In genomic region chr20:46945465-46945864, GRCh38 we compare ENCODE assay signal across 21 cellular contexts. TPM values are rescaled to one million over a fixed set of nuclear protein-coding genes. Genes with fewer than 3 reads are reported as not detected.
DNase-seq lines count a peak whose midpoint lies in the region; ATAC-seq, FAIRE-seq and TF ChIP-seq lines count a peak whose summit lies in the region.
"Had no signal": no experiment of that assay in that cellular context is flagged by ENCODE, and none has a peak within 500 bp of the region (broad histone marks: within the 10 kb centered on the region; RNA-seq: fewer than 3 reads in every experiment).

No MANE protein-coding gene starts in this region.

- no peaks in the 10 kb centered on the region for H3F3A ChIP-seq in smooth muscle cell (ENCODE audit: low read depth)

- FAIRE-seq in K562 (lab: Jason Lieb, UNC) = no peak
- FAIRE-seq: GM12892 had no signal

- no peak for TF ChIP-seq RAD21 in K562 (CRISPR knock-in tag; conservative IDR thresholded peaks at IDR 0.05 in 1 of 2, IDR thresholded peaks at IDR 0.05 in 1 of 2)

- intact Hi-C loops in K562 (cut with micrococcal nuclease) = no loop called here
- intact Hi-C loops in head of caudate nucleus (cut with DNase I) = no loop called here

- H3K79me2 ChIP-seq in K562 (ENCODE audit: control insufficient read depth, insufficient read depth, low read length) = no peaks in the 10 kb centered on the region
- H3K79me2 ChIP-seq in smooth muscle cell (ENCODE audit: low read depth) = no peaks in the 10 kb centered on the region

- H3K9ac ChIP-seq in K562 (ENCODE audit: insufficient read depth in 1 of 2, low read depth in 2 of 2, low read length in 2 of 2) (no peak overlapping the region), smooth muscle cell (ENCODE audit: low read depth) (no peak overlapping the region)

- TF ChIP-seq CTCF in HEK293 (tag by site-specific recombination; IDR thresholded peaks at IDR 0.05) = no peak
- TF ChIP-seq CTCF in K562 (IDR thresholded peaks at IDR 0.05 in 2 of 3, conservative IDR thresholded peaks at IDR 0.05 in 1 of 3; ENCODE audit: insufficient read depth in 2 of 3, low read depth in 1 of 3, low read length in 3 of 3) = no peak
- no peak for TF ChIP-seq CTCF in smooth muscle cell (IDR thresholded peaks at IDR 0.05; ENCODE audit: borderline replicate concordance, insufficient read depth, poor library complexity, severe bottlenecking)

- H3K4me1 ChIP-seq in HEK293 (ENCODE audit: control insufficient read depth, insufficient read depth, low read length) = no peaks in the 10 kb centered on the region
- no peaks in the 10 kb centered on the region for H3K4me1 ChIP-seq in K562 (replicated peaks in 1 of 2; ENCODE audit: control insufficient read depth in 2 of 2, insufficient read depth in 2 of 2, low read length in 2 of 2)
- H3K4me1 ChIP-seq in smooth muscle cell (ENCODE audit: low read depth) = peaks cover 4% of the 10 kb centered on the region
- H3K4me1 ChIP-seq: adrenal gland, right atrium auricular region had no signal

- H3K27me3 ChIP-seq in K562 (ENCODE audit: control insufficient read depth in 2 of 2, insufficient read depth in 2 of 2, low read length in 2 of 2) = peaks cover 12 to 46% of the 10 kb centered on the region in 2 experiments; a peak in 4 of 5 replicates
- no peaks in the 10 kb centered on the region for H3K27me3 ChIP-seq in smooth muscle cell (ENCODE audit: low read depth)
- H3K27me3 ChIP-seq: adrenal gland, right atrium auricular region had no signal

- H3K36me3 ChIP-seq in HEK293 (ENCODE audit: control insufficient read depth in 2 of 2, insufficient read depth in 1 of 2, low read length in 2 of 2) (no peaks in the 10 kb centered on the region), K562 (ENCODE audit: control insufficient read depth, insufficient read depth, low read length) (no peaks in the 10 kb centered on the region), smooth muscle cell (ENCODE audit: low read depth) (no peaks in the 10 kb centered on the region)
- H3K36me3 ChIP-seq: adrenal gland, right atrium auricular region had no signal

- BruUV-seq in K562 (replicated peaks; lab: Mats Ljungman, UMichigan) = no TSS peak

- no peaks in the 10 kb centered on the region for H3K9me1 ChIP-seq in K562 (ENCODE audit: control insufficient read depth, insufficient read depth, low read length)

- whole genome bisulfite sequencing in K562 (ENCODE audit: insufficient coverage, low coverage, missing lambda C conversion rate) = 12% methylated on average over 9 of the region's 9 CpGs
- 20% methylated on average over 9 of the region's 9 CpGs for WGBS in smooth muscle cell (ENCODE audit: low lambda C conversion rate)

- TF ChIP-seq POLR2A in K562 (conservative IDR thresholded peaks at IDR 0.05) = no peak

- no peak overlapping the region for H3K4me3 ChIP-seq in HEK293 (ENCODE audit: low read depth, low read length)
- H3K4me3 ChIP-seq in K562 = no peak overlapping the region
- H3K4me3 ChIP-seq in smooth muscle cell = no peak overlapping the region
- H3K4me3 ChIP-seq: adrenal gland, mucosa of descending colon, right atrium auricular region had no signal

- POLR2A ChIA-PET in HEK293 (lab: Yijun Ruan, JAX) (no interaction called here), K562 (lab: Yijun Ruan, JAX) (no interaction called here)

- H4K20me1 ChIP-seq in K562 (replicated peaks; ENCODE audit: control insufficient read depth, insufficient read depth, low read length) (0 out of 2 replicates have a peak, but pooled peaks cover 12% of the 10 kb centered on the region), smooth muscle cell (ENCODE audit: low read depth) (no peaks in the 10 kb centered on the region)

- DNase-seq in K562 (ENCODE audit: extremely low read depth in 1 of 4, low spot score in 3 of 4) (no peak), iPS-NIHi7 (ENCODE audit: extremely low spot score) (peak; percentile 52), smooth muscle cell (lab: John Stamatoyannopoulos, UW; ENCODE audit: unreplicated experiment) (no peak), head of caudate nucleus (no peak), superior temporal gyrus (ENCODE audit: extremely low spot score) (no peak)
- DNase-seq: activated CD4-positive, alpha-beta T cell treated with anti-CD3 and anti-CD28 coated beads, Interleukin-2, amount 10 ng/mL, durations not matched to agents 24 days and 14 days; activated CD8-positive, alpha-beta memory T cell treated with anti-CD3 and anti-CD28 coated beads, Interleukin-2, amount 50 U/mL, for 4 hours; activated gamma-delta T cell; adrenal gland; caudate nucleus; hypothalamus; left cardiac atrium; mucosa of descending colon; NCI-H1694; NCI-H226; nucleus accumbens; stimulated activated naive CD8-positive, alpha-beta T cell treated with anti-CD3 and anti-CD28 coated beads, Interleukin-15, amount 100 ng/mL, for 72 hours had no signal

- no peak for TF ChIP-seq EP300 in K562 (IDR thresholded peaks at IDR 0.05; ENCODE audit: low read length)

- H3K9me3 ChIP-seq in HEK293 (ENCODE audit: control insufficient read depth, insufficient read depth, low read depth, low read length) (no peaks in the 10 kb centered on the region), K562 (replicated peaks; ENCODE audit: control insufficient read depth, insufficient read depth, low read depth, low read length) (no peaks in the 10 kb centered on the region), smooth muscle cell (replicated peaks; ENCODE audit: low read depth) (no peaks in the 10 kb centered on the region)
- H3K9me3 ChIP-seq: adrenal gland, mucosa of descending colon, right atrium auricular region had no signal

- in situ Hi-C loops in K562 (cut with MboI) = no loop called here

- no peak overlapping the region for H3K4me2 ChIP-seq in K562 (ENCODE audit: insufficient read depth, low read length)
- no peak overlapping the region for H3K4me2 ChIP-seq in smooth muscle cell

- CTCF ChIA-PET in HEK293 (lab: Yijun Ruan, JAX) = no interaction called here
- CTCF ChIA-PET in K562 (lab: Yijun Ruan, JAX; ENCODE audit: low intra/inter-chr PET ratio) = no interaction called here

- no peak overlapping the region for H3K27ac ChIP-seq in HEK293 (ENCODE audit: extremely low read depth, low read depth, low read length)
- H3K27ac ChIP-seq in K562 (ENCODE audit: extremely low read depth, low read depth, low read length) = no peak overlapping the region
- peak overlapping the region; percentile 13 for H3K27ac ChIP-seq in smooth muscle cell (ENCODE audit: low read depth)
- H3K27ac ChIP-seq: right atrium auricular region had no signal

- ATAC-seq in K562 (no peak), GM21381 (IDR thresholded peaks at IDR 0.05; ENCODE audit: unreplicated experiment) (no peak)
- ATAC-seq: mucosa of descending colon; stimulated activated naive CD8-positive, alpha-beta T cell treated with anti-CD3 and anti-CD28 coated beads, Interleukin-15, amount 100 ng/mL, for 72 hours had no signal

- H2AFZ ChIP-seq in K562 (ENCODE audit: low read depth, low read length) (no peak overlapping the region), smooth muscle cell (ENCODE audit: low read depth) (no peak overlapping the region)

TF ChIP-seq in HEK293, 187 proteins besides CTCF, POLR2A, EP300 and RAD21 (continues in another document):
- TF ChIP-seq PRDM6 (tag by site-specific recombination; IDR thresholded peaks at IDR 0.05) = no peak

TF ChIP-seq in K562, 482 proteins besides CTCF, POLR2A, EP300 and RAD21:
- no peak for TF ChIP-seq HNRNPUL1 (IDR thresholded peaks at IDR 0.05; ENCODE audit: low read length)
- no peak for TF ChIP-seq ZNF77 (CRISPR knock-in tag; IDR thresholded peaks at IDR 0.05)
- TF ChIP-seq MAFK (IDR thresholded peaks at IDR 0.05; ENCODE audit: low read length) = peak; percentile 50
- peak; percentile 23; the same call in 1 of the 2 replicates for TF ChIP-seq MAFF (IDR thresholded peaks at IDR 0.05; ENCODE audit: low read length)
- TF ChIP-seq HIVEP1 (CRISPR knock-in tag; IDR thresholded peaks at IDR 0.05) = no peak
- TF ChIP-seq MAFG (tag; conservative IDR thresholded peaks at IDR 0.05) = peak; percentile 56
- TF ChIP-seq C11orf30 (IDR thresholded peaks at IDR 0.05; ENCODE audit: low read depth) = peak; percentile 66
- no peak for TF ChIP-seq XRCC5 (IDR thresholded peaks at IDR 0.05; ENCODE audit: low read depth, low read length)
- TF ChIP-seq RBFOX2 (IDR thresholded peaks at IDR 0.05; ENCODE audit: low read depth, low read length) = no peak
- no peak for TF ChIP-seq ZNF57 (CRISPR knock-in tag; IDR thresholded peaks at IDR 0.05)
- TF ChIP-seq ZNF175 (CRISPR knock-in tag; IDR thresholded peaks at IDR 0.05; ENCODE audit: low read depth) = no peak
- peak; percentile 76 for TF ChIP-seq ZNF316 (IDR thresholded peaks at IDR 0.05)
TF ChIP-seq in K562: peak in this region for 5.

RNA-seq across cellular contexts. Expression of gene EYA2, which starts 50.8 kb away (rescaled TPM):
- total RNA-seq in K562 (2011; cell fraction: chromatin; rRNA removed; ENCODE audit: low replicate concordance) = not detected in 2 replicates
- total RNA-seq in K562 (2011; cell fraction: nucleolus; rRNA removed) = not detected in 2 replicates
- not detected in 2 replicates for total RNA-seq in K562 (2011; cell fraction: nucleoplasm; rRNA removed)
- not detected in 2 replicates for total RNA-seq in K562 (2014; rRNA removed)
- not detected in 2 replicates for total RNA-seq in K562 (2014; rRNA removed; fragmentation: Illumina TruSeq; extraction: Trizol)
- not detected in 2 replicates for total RNA-seq in K562 (2015; rRNA removed; fragmentation: Illumina TruSeq; extraction: Trizol)
- total RNA-seq in K562 (2021) = not detected in 2 replicates
- polyA plus RNA-seq in K562 (2011; rRNA removed) = not detected in 2 replicates
- not detected in 2 replicates for polyA plus RNA-seq in K562 (2011; cell fraction: cytosol; rRNA removed)
- not detected in 2 replicates for polyA plus RNA-seq in K562 (2011; cell fraction: nucleus; rRNA removed)
- polyA plus RNA-seq in K562 (2012) = 0.06 TPM in 1 of 2 replicates, not detected in the other
- not detected in 2 replicates for polyA plus RNA-seq in K562 (2014; fragmentation: Illumina TruSeq; extraction: Trizol)
- polyA plus RNA-seq in K562 (2014; fragmentation: Nextera tagmentation; extraction: Ambion mirVana) = under 1 TPM in 1 of 2 experiments, not detected in 1; 0.03 TPM
- polyA plus RNA-seq in K562 (2014; rRNA removed) = not detected in 2 replicates
- not detected in 2 replicates for polyA minus RNA-seq in K562 (2011; rRNA and poly(A)+ RNA removed)
- polyA minus RNA-seq in K562 (2011; cell fraction: cytosol; rRNA and poly(A)+ RNA removed) = not detected in 2 replicates
- polyA minus RNA-seq in K562 (2011; cell fraction: nucleus; rRNA and poly(A)+ RNA removed) = not detected in 2 replicates
- total RNA-seq in smooth muscle cell = 1.3 and 3.4 TPM in 2 replicates
- polyA plus RNA-seq in smooth muscle cell = 0.98 and 2.9 TPM in 2 replicates
- total RNA-seq: activated CD4-positive, alpha-beta T cell treated with anti-CD3 and anti-CD28 coated beads, Interleukin-2, amount 10 ng/mL, durations not matched to agents 24 days and 14 days had no signal

Comparison
In these comparisons a context has a peak if more than half of its experiments do, and no peak if none do; other contexts are left out.
1. Of the 44 proteins assayed by ChIP-seq in both K562 and HEK293: peak only in K562: none; only in HEK293: TRIM28 and ZBTB17; in both: none; in neither: 42.